Comparison of ENCODE assay signal across 11 cellular contexts in the genomic region with DNA sequence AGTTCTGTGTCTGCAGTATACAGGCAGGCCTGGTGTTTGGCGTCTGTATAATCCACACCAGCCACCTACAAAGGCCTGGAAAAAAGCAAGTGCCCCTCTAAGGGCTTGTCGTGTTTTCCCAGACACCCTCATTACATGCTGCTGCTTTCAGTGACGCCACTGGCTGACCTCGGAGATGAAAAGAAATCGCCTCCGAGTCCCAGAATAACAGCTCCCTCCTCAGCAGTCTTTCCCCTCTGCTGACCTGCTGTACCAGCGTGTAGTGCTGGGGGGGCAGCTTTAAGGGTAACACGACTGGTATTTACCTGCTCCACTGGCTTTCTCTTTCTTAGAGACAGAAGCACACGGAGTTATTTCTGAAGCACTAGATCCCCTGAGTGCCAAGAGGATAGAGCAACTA.
"Had no signal": no experiment of that assay in that cellular context is flagged by ENCODE, and none has a peak within 500 bp of the region (broad histone marks: within the 10 kb centered on the region; RNA-seq: fewer than 3 reads in every experiment).

No MANE protein-coding gene starts in this region.

- H3K4me1 Mint-ChIP-seq: activated B cell treated with CpG ODN at 0.5 μM for 24 hours; naive thymus-derived CD4-positive, alpha-beta T cell had no signal

- H3K27ac Mint-ChIP-seq: activated B cell treated with CpG ODN at 0.5 μM for 24 hours; activated T-helper 2 cell treated with anti-CD3 and anti-CD28 coated beads, Interferon-gamma antibody, Interleukin-2, Interleukin-4, amounts not matched to agents 10 μg/mL and 5 μg/mL and 100 μg/mL, durations not matched to agents 14 hours and 24 hours and 36 hours; naive thymus-derived CD4-positive, alpha-beta T cell; stimulated activated naive CD8-positive, alpha-beta T cell treated with anti-CD3 and anti-CD28 coated beads, Interleukin-15, Interleukin-2, amounts not matched to agents 100 ng/mL and 50 ng/mL, for 24 hours had no signal

- H3K4me3 ChIP-seq: adrenal gland, body of pancreas, thoracic aorta had no signal

- H3K36me3 Mint-ChIP-seq: naive thymus-derived CD4-positive, alpha-beta T cell had no signal

- H3K27me3 ChIP-seq: adrenal gland, body of pancreas had no signal

- H3K27me3 Mint-ChIP-seq: stimulated activated naive CD8-positive, alpha-beta T cell treated with anti-CD3 and anti-CD28 coated beads, Interleukin-15, Interleukin-2, amounts not matched to agents 100 ng/mL and 50 ng/mL, for 24 hours had no signal

- H3K9me3 Mint-ChIP-seq: activated B cell treated with CpG ODN at 0.5 μM for 24 hours; activated T-helper 2 cell treated with anti-CD3 and anti-CD28 coated beads, Interferon-gamma antibody, Interleukin-2, Interleukin-4, amounts not matched to agents 10 μg/mL and 5 μg/mL and 100 μg/mL, durations not matched to agents 14 hours and 24 hours and 36 hours; stimulated activated naive CD8-positive, alpha-beta T cell treated with anti-CD3 and anti-CD28 coated beads, Interleukin-15, Interleukin-2, amounts not matched to agents 100 ng/mL and 50 ng/mL, for 24 hours had no signal

- H3K36me3 ChIP-seq: adrenal gland, thoracic aorta had no signal

- H3K4me1 ChIP-seq: adrenal gland, body of pancreas had no signal

- H3K27ac ChIP-seq: adrenal gland, body of pancreas, thoracic aorta had no signal

- ATAC-seq: body of pancreas; naive thymus-derived CD4-positive, alpha-beta T cell had no signal

- DNase-seq: activated B cell treated with CpG ODN at 0.5 μM for 24 hours; activated CD4-positive, alpha-beta T cell treated with anti-CD3 and anti-CD28 coated beads, Interleukin-2, amount 50 U/mL, for 1 hour; activated naive CD4-positive, alpha-beta T cell treated with anti-CD3 and anti-CD28 coated beads, Interleukin-2, amount 50 U/mL, for 16 hours; adrenal gland; body of pancreas; cerebellar nuclear complex; naive thymus-derived CD4-positive, alpha-beta T cell; stimulated activated CD4-positive, alpha-beta T cell treated with anti-CD3 and anti-CD28 coated beads, Interleukin-4, amount 100 ng/mL, for 24 hours had no signal

- H3K4me3 Mint-ChIP-seq: activated B cell treated with CpG ODN at 0.5 μM for 24 hours; naive thymus-derived CD4-positive, alpha-beta T cell; stimulated activated naive CD8-positive, alpha-beta T cell treated with anti-CD3 and anti-CD28 coated beads, Interleukin-15, Interleukin-2, amounts not matched to agents 100 ng/mL and 50 ng/mL, for 24 hours had no signal

- H3K9me3 ChIP-seq: adrenal gland, body of pancreas, thoracic aorta had no signal
